ENCODE assay signal across 23 cellular contexts in the genomic region with DNA sequence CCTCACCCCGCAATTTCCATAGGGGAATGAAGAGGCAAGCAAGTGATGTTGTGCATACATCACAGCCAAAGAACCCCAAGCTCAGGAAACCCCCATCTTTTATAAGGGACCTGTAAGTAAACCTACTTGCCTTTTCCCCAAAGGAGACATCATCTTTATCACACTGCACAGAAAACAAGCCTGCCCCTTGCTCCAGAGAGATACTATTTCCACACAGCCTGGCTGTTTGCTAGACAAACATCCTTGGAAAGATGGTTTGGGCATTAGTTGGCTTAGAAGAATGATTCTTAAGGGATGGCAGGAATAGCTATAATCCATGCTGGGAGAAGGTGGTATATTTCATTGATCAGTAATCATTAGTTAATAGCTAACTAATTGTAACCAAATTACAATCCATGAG.
"Had no signal": no experiment of that assay in that cellular context is flagged by ENCODE, and none has a peak within 500 bp of the region (broad histone marks: within the 10 kb centered on the region; RNA-seq: fewer than 3 reads in every experiment).

No MANE protein-coding gene starts in this region.

- H3K27ac ChIP-seq: HL-60, RWPE1, SJSA1, SK-N-MC had no signal

- H3K36me3 ChIP-seq: MG63, SJSA1 had no signal

- H3K4me3 ChIP-seq: MG63, SJSA1, SK-N-MC had no signal

- ATAC-seq: Panc1 had no signal

- DNase-seq: IMR-90, Karpas-422, KG1, MG63, NCI-H1092, NCI-H1105 treated with DMSO at 0.1 percent for 48 hours, NCI-H1417 treated with DMSO at 0.1 percent for 48 hours, NCI-H146, NCI-H1694 treated with DMSO at 0.1 percent for 48 hours, NCI-H1930, NCI-H2081 treated with DMSO at 0.1 percent for 48 hours, NCI-H2171, NCI-H226, NCI-H446, NCI-H510A, NCI-H69, NCI-H774, SHP77 had no signal

- H3K27me3 ChIP-seq: MG63, SJSA1 had no signal

- H3K9me3 ChIP-seq: MG63, SJSA1 had no signal

- H3K4me1 ChIP-seq: SJSA1 had no signal
